In genomic region chr14:76228138-76228537, GRCh38 we compare ENCODE assay signal across 2 cellular contexts.
TF ChIP-seq lines count a peak whose summit lies in the region.

No MANE protein-coding gene starts in this region.

TF ChIP-seq in HepG2, 621 proteins besides CTCF, POLR2A, EP300 and RAD21 (continued from another document):
- TF ChIP-seq ARID5B (CRISPR knock-in tag; IDR thresholded peaks at IDR 0.05): peak; percentile 21; the same call in 1 of the 2 replicates
- peak; percentile 39; the same call in 1 of the 2 replicates for TF ChIP-seq FOXA3 (CRISPR knock-in tag; IDR thresholded peaks at IDR 0.05)
- TF ChIP-seq FOXA1 (IDR thresholded peaks at IDR 0.05): no peak
- TF ChIP-seq FOXA1 (CRISPR knock-in tag; IDR thresholded peaks at IDR 0.05): peak; percentile 62
- no peak for TF ChIP-seq PAXIP1 (CRISPR knock-in tag; conservative IDR thresholded peaks at IDR 0.05)
- TF ChIP-seq NR0B2 (CRISPR knock-in tag; IDR thresholded peaks at IDR 0.05): no peak
- TF ChIP-seq ARID3A (IDR thresholded peaks at IDR 0.05; ENCODE audit: low read depth, low read length): no peak
- TF ChIP-seq ZBTB14 (CRISPR knock-in tag; IDR thresholded peaks at IDR 0.05): no peak

TF ChIP-seq in GM12878, 131 proteins besides CTCF, POLR2A, EP300 and RAD21 (continued from another document and continues in another):
- TF ChIP-seq ZBTB4 (CRISPR knock-in tag; IDR thresholded peaks at IDR 0.05) (no peak), NR2C1 (IDR thresholded peaks at IDR 0.05) (no peak), CBX5 (IDR thresholded peaks at IDR 0.05; ENCODE audit: low read depth) (no peak), E4F1 (IDR thresholded peaks at IDR 0.05; ENCODE audit: borderline replicate concordance, partially characterized antibody) (no peak), SIN3A (IDR thresholded peaks at IDR 0.05; ENCODE audit: low read depth, low read length) (no peak), ZBTB40 (IDR thresholded peaks at IDR 0.05; ENCODE audit: borderline replicate concordance) (no peak), ZNF217 (IDR thresholded peaks at IDR 0.05) (no peak), PBX3 (IDR thresholded peaks at IDR 0.05; ENCODE audit: insufficient replicate concordance, low read depth, low read length) (no peak), RFX5 (IDR thresholded peaks at IDR 0.05; ENCODE audit: low read depth, low read length) (no peak), BACH1 (IDR thresholded peaks at IDR 0.05; ENCODE audit: borderline replicate concordance) (no peak), HDAC6 (IDR thresholded peaks at IDR 0.05; ENCODE audit: unreplicated experiment) (no peak), CHD4 (IDR thresholded peaks at IDR 0.05) (no peak), ATF7 (IDR thresholded peaks at IDR 0.05; ENCODE audit: low read depth) (no peak), ESRRA (IDR thresholded peaks at IDR 0.05; ENCODE audit: low read length) (no peak), CUX1 (IDR thresholded peaks at IDR 0.05; ENCODE audit: insufficient replicate concordance, low read depth, low read length) (no peak), CEBPZ (IDR thresholded peaks at IDR 0.05; ENCODE audit: low read depth, low read length) (no peak), FOXK2 (IDR thresholded peaks at IDR 0.05) (no peak), NR2C2 (IDR thresholded peaks at IDR 0.05; ENCODE audit: borderline replicate concordance, control insufficient read depth, insufficient read length, low read depth) (no peak), RCOR1 (conservative IDR thresholded peaks at IDR 0.05; ENCODE audit: low read depth, low read length) (no peak), ELK1 (IDR thresholded peaks at IDR 0.05; ENCODE audit: low read depth, low read length) (no peak), HCFC1 (IDR thresholded peaks at IDR 0.05; ENCODE audit: low read length) (no peak), KLF5 (IDR thresholded peaks at IDR 0.05; ENCODE audit: partially characterized antibody) (no peak), NFXL1 (IDR thresholded peaks at IDR 0.05; ENCODE audit: borderline replicate concordance) (no peak), MXI1 (IDR thresholded peaks at IDR 0.05; ENCODE audit: low read depth, low read length) (no peak), MAX (IDR thresholded peaks at IDR 0.05; ENCODE audit: low read depth, low read length) (no peak), NFIC (IDR thresholded peaks at IDR 0.05; ENCODE audit: low read depth, low read length) (peak; percentile 45; the same call in 1 of the 2 replicates), EGR1 (IDR thresholded peaks at IDR 0.05; ENCODE audit: borderline replicate concordance in 1 of 2, low read depth in 2 of 2, low read length in 2 of 2) (no peak), FOS (IDR thresholded peaks at IDR 0.05; ENCODE audit: borderline replicate concordance, extremely low read depth, insufficient read length) (no peak), FOXM1 (IDR thresholded peaks at IDR 0.05; ENCODE audit: low read depth, low read length) (peak; percentile 34; the same call in 1 of the 2 replicates), E2F4 (IDR thresholded peaks at IDR 0.05; ENCODE audit: low read depth, low read length) (no peak), BCL11A (IDR thresholded peaks at IDR 0.05; ENCODE audit: low read depth, low read length) (0 out of 2 replicates have a peak, but pooled peaks have one; percentile 42)
